ENCODE assay signal across 19 cellular contexts in genomic region chr22:19117111-19117512, GRCh38. TPM values are rescaled to one million over a fixed set of nuclear protein-coding genes. Genes with fewer than 3 reads are reported as not detected.
DNase-seq lines count a peak whose midpoint lies in the region; ATAC-seq and TF ChIP-seq lines count a peak whose summit lies in the region.
"Had no signal": no experiment of that assay in that cellular context is flagged by ENCODE, and none has a peak within 500 bp of the region (broad histone marks: within the 10 kb centered on the region; RNA-seq: fewer than 3 reads in every experiment).

No MANE protein-coding gene starts in this region.

- H3K27me3 Mint-ChIP-seq in WTC11 (ENCODE audit: low read depth): no peaks in the 10 kb centered on the region
- no peaks in the 10 kb centered on the region for H3K27me3 Mint-ChIP-seq in neural progenitor cell (ENCODE audit: insufficient read depth, low read depth)

- H3K4me3 ChIP-seq in neural progenitor cell (no peak overlapping the region), tibial artery (no peak overlapping the region)
- H3K4me3 ChIP-seq: adrenal gland, esophagus muscularis mucosa, skin epidermis had no signal

- H3K4me1 Mint-ChIP-seq in WTC11 (peaks cover 23% of the 10 kb centered on the region), neural progenitor cell (peaks cover 27% of the 10 kb centered on the region)

- H3K27ac Mint-ChIP-seq in WTC11: peak overlapping the region; percentile 24; the same call in 1 of the 2 replicates
- H3K27ac Mint-ChIP-seq in neural progenitor cell: peak overlapping the region; percentile 22

- H3K36me3 Mint-ChIP-seq in WTC11: peaks cover 3% of the 10 kb centered on the region; the same call in 1 of the 2 replicates
- peaks cover 14% of the 10 kb centered on the region for H3K36me3 Mint-ChIP-seq in neural progenitor cell

- no peak overlapping the region for H3K9ac ChIP-seq in neural progenitor cell

- H3K4me3 Mint-ChIP-seq in WTC11 (no peak overlapping the region), neural progenitor cell (no peak overlapping the region)

- DNase-seq in DMS153 (lab: John Stamatoyannopoulos, UW): peak; percentile 62
- no peak for DNase-seq in DMS153 treated with DMSO at 0.1 percent for 48 hours (lab: John Stamatoyannopoulos, UW; ENCODE audit: unreplicated experiment)
- peak; percentile 81 for DNase-seq in NCI-H1105 (lab: John Stamatoyannopoulos, UW)
- DNase-seq in WTC11 (ENCODE audit: low spot score): no peak
- DNase-seq in neural progenitor cell (ENCODE audit: low spot score): no peak
- DNase-seq in tibial artery: no peak
- no peak for DNase-seq in nucleus accumbens (lab: John Stamatoyannopoulos, UW)
- DNase-seq: adrenal gland, DMS 273 treated with DMSO at 0.1 percent for 48 hours, hippocampal formation, Kasumi-1, substantia nigra had no signal

- TF ChIP-seq CTCF in WTC11 (IDR thresholded peaks at IDR 0.05) (no peak), neural progenitor cell (IDR thresholded peaks at IDR 0.05) (no peak), tibial artery (IDR thresholded peaks at IDR 0.05) (no peak)

- H3K27me3 ChIP-seq in neural progenitor cell (no peaks in the 10 kb centered on the region), tibial artery (no peaks in the 10 kb centered on the region)
- H3K27me3 ChIP-seq: adrenal gland, esophagus muscularis mucosa had no signal

- H4K20me1 ChIP-seq in neural progenitor cell (ENCODE audit: low read depth): peaks cover 93% of the 10 kb centered on the region

- CTCF ChIA-PET in WTC11 (lab: Charles Lee): interaction anchor here (1.5 kb wide), 1 partner anchor 43 kb away, joined by 4 read pairs; no protein-coding TSS in a partner anchor

- H3K9me3 ChIP-seq in neural progenitor cell (ENCODE audit: low read depth) (no peaks in the 10 kb centered on the region), tibial artery (no peaks in the 10 kb centered on the region)
- H3K9me3 ChIP-seq: adrenal gland, esophagus muscularis mucosa had no signal

- H3K4me2 ChIP-seq in neural progenitor cell: no peak overlapping the region

- intact Hi-C loops in tibial artery (cut with DNase I; ENCODE audit: low total_unique reads): no loop called here

- no peaks in the 10 kb centered on the region for H3K36me3 ChIP-seq in neural progenitor cell
- H3K36me3 ChIP-seq in tibial artery: peaks cover 0 to 7% (median 0%) of the 10 kb centered on the region in 3 donors
- H3K36me3 ChIP-seq: adrenal gland, esophagus muscularis mucosa had no signal

- H3F3A ChIP-seq in neural progenitor cell (ENCODE audit: low read depth): peaks cover 5% of the 10 kb centered on the region

- H3K4me1 ChIP-seq in neural progenitor cell (peaks cover 7% of the 10 kb centered on the region), tibial artery (peaks cover 0 to 77% (median 57%) of the 10 kb centered on the region in 4 donors)

- ATAC-seq in WTC11: no peak
- no peak for ATAC-seq in GM18498 (IDR thresholded peaks at IDR 0.05; ENCODE audit: unreplicated experiment)
- ATAC-seq: Right ventricle myocardium inferior had no signal

- H3K27ac ChIP-seq in neural progenitor cell (no peak overlapping the region), tibial artery (no peak overlapping the region)
- H3K27ac ChIP-seq: 22Rv1, adrenal gland, esophagus muscularis mucosa had no signal

- H2AFZ ChIP-seq in neural progenitor cell (replicated peaks): no peak overlapping the region

- peaks cover 100% of the 10 kb centered on the region for H3K79me2 ChIP-seq in neural progenitor cell (ENCODE audit: low read depth)

- POLR2A ChIA-PET in WTC11 (lab: Charles Lee): no interaction called here

- H3K9me3 Mint-ChIP-seq in WTC11 (no peaks in the 10 kb centered on the region), neural progenitor cell (no peaks in the 10 kb centered on the region)

TF ChIP-seq in WTC11, 78 proteins besides CTCF, POLR2A, EP300 and RAD21 (continues in another document):
- no peak for TF ChIP-seq OVOL2 (CRISPR knock-in tag; IDR thresholded peaks at IDR 0.05; ENCODE audit: borderline replicate concordance)
- no peak for TF ChIP-seq ZBTB21 (CRISPR knock-in tag; IDR thresholded peaks at IDR 0.05; ENCODE audit: borderline replicate concordance)
- TF ChIP-seq ZNF671 (CRISPR knock-in tag; IDR thresholded peaks at IDR 0.05): no peak
- TF ChIP-seq RELA (CRISPR knock-in tag; IDR thresholded peaks at IDR 0.05; ENCODE audit: borderline replicate concordance): no peak
- TF ChIP-seq ELF4 (CRISPR knock-in tag; IDR thresholded peaks at IDR 0.05; ENCODE audit: low read depth): no peak
- no peak for TF ChIP-seq ZNF512 (CRISPR knock-in tag; IDR thresholded peaks at IDR 0.05; ENCODE audit: borderline replicate concordance)
- no peak for TF ChIP-seq TEAD1 (CRISPR knock-in tag; IDR thresholded peaks at IDR 0.05)
- no peak for TF ChIP-seq E2F4 (CRISPR knock-in tag; IDR thresholded peaks at IDR 0.05; ENCODE audit: borderline replicate concordance, low read depth)
- no peak for TF ChIP-seq EMX1 (CRISPR knock-in tag; IDR thresholded peaks at IDR 0.05)
- no peak for TF ChIP-seq MAX (CRISPR knock-in tag; IDR thresholded peaks at IDR 0.05)
- TF ChIP-seq, protein P1, sequence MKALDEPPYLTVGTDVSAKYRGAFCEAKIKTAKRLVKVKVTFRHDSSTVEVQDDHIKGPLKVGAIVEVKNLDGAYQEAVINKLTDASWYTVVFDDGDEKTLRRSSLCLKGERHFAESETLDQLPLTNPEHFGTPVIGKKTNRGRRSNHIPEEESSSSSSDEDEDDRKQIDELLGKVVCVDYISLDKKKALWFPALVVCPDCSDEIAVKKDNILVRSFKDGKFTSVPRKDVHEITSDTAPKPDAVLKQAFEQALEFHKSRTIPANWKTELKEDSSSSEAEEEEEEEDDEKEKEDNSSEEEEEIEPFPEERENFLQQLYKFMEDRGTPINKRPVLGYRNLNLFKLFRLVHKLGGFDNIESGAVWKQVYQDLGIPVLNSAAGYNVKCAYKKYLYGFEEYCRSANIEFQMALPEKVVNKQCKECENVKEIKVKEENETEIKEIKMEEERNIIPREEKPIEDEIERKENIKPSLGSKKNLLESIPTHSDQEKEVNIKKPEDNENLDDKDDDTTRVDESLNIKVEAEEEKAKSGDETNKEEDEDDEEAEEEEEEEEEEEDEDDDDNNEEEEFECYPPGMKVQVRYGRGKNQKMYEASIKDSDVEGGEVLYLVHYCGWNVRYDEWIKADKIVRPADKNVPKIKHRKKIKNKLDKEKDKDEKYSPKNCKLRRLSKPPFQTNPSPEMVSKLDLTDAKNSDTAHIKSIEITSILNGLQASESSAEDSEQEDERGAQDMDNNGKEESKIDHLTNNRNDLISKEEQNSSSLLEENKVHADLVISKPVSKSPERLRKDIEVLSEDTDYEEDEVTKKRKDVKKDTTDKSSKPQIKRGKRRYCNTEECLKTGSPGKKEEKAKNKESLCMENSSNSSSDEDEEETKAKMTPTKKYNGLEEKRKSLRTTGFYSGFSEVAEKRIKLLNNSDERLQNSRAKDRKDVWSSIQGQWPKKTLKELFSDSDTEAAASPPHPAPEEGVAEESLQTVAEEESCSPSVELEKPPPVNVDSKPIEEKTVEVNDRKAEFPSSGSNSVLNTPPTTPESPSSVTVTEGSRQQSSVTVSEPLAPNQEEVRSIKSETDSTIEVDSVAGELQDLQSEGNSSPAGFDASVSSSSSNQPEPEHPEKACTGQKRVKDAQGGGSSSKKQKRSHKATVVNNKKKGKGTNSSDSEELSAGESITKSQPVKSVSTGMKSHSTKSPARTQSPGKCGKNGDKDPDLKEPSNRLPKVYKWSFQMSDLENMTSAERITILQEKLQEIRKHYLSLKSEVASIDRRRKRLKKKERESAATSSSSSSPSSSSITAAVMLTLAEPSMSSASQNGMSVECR (CRISPR knock-in tag; IDR thresholded peaks at IDR 0.05; ENCODE audit: borderline replicate concordance): no peak

RNA-seq across cellular contexts. Expression of gene DGCR2, which starts 5.1 kb away (rescaled TPM):
- total RNA-seq in WTC11 (2021): 56.8 to 64.2 TPM (median 60.3 TPM) in 3 replicates
- 20.6 and 50.9 TPM in 2 replicates for total RNA-seq in neural progenitor cell (ENCODE audit: low replicate concordance)

RNA-seq across cellular contexts. Expression of gene TSSK2, which starts 14.0 kb away (rescaled TPM):
- not detected in 3 replicates for total RNA-seq in WTC11 (2021)
- total RNA-seq in neural progenitor cell (ENCODE audit: low replicate concordance): not detected in 2 replicates
- total RNA-seq: adrenal gland, esophagus muscularis mucosa, NCI-H460, Right ventricle myocardium inferior had no signal

RNA-seq across cellular contexts. Expression of gene ESS2, which starts 27.3 kb away (rescaled TPM):
- 18.0 to 19.3 TPM (median 18.3 TPM) in 3 replicates for total RNA-seq in WTC11 (2021)
- 7.2 and 12.5 TPM in 2 replicates for total RNA-seq in neural progenitor cell (ENCODE audit: low replicate concordance)

RNA-seq across cellular contexts. Expression of gene GSC2, which starts 33.0 kb away (rescaled TPM):
- 0.44 to 0.68 TPM in 2 of 3 replicates, not detected in the other for total RNA-seq in WTC11 (2021)
- not detected in 2 replicates for total RNA-seq in neural progenitor cell (ENCODE audit: low replicate concordance)
- total RNA-seq: adrenal gland, esophagus muscularis mucosa, liver, NCI-H460, Right ventricle myocardium inferior had no signal

Comparison
In these comparisons a context has a peak if more than half of its experiments do, and no peak if none do; other contexts are left out.
1. DNase-seq: peak in DMS153 (single experiment) and NCI-H1105 (single experiment); none in DMS153 treated with DMSO at 0.1 percent for 48 hours (single experiment), WTC11 (single experiment), neural progenitor cell (single experiment), tibial artery (0 of 2) and nucleus accumbens (0 of 56).